ENCODE assay signal across 22 cellular contexts in genomic region chr4:154634058-154634457, GRCh38. TPM values are rescaled to one million over a fixed set of nuclear protein-coding genes. Genes with fewer than 3 reads are reported as not detected.
A peak's percentile ranks its signal among the peaks of the same experiment; 100 is the strongest.
DNase-seq lines count a peak whose midpoint lies in the region; ATAC-seq, FAIRE-seq and TF ChIP-seq lines count a peak whose summit lies in the region.
"Had no signal": no experiment of that assay in that cellular context is flagged by ENCODE, and none has a peak within 500 bp of the region (broad histone marks: within the 10 kb centered on the region; RNA-seq: fewer than 3 reads in every experiment).

No MANE protein-coding gene starts in this region.

- TF ChIP-seq CTCF in GM12878 (IDR thresholded peaks at IDR 0.05 in 2 of 3, conservative IDR thresholded peaks at IDR 0.05 in 1 of 3; ENCODE audit: control insufficient read depth in 2 of 3, extremely low read depth in 1 of 3, insufficient read depth in 1 of 3, low read depth in 3 of 3, low read length in 3 of 3) (no peak), natural killer cell (IDR thresholded peaks at IDR 0.05) (no peak)

- no peaks in the 10 kb centered on the region for H3K27me3 ChIP-seq in GM12878 (replicated peaks in 1 of 2; ENCODE audit: control insufficient read depth in 2 of 2, insufficient read depth in 2 of 2, low read length in 1 of 2)

- H3K4me1 ChIP-seq in GM12878 (ENCODE audit: control insufficient read depth, insufficient read depth, low read length) = no peaks in the 10 kb centered on the region

- H3K27ac Mint-ChIP-seq in natural killer cell = no peak overlapping the region
- H3K27ac Mint-ChIP-seq: CD4-positive, alpha-beta T cell; T-cell had no signal

- intact Hi-C loops in GM12878 (cut with micrococcal nuclease; ENCODE audit: unreplicated experiment) = no loop called here
- intact Hi-C loops in natural killer cell (cut with micrococcal nuclease) = no loop called here

- H3K36me3 Mint-ChIP-seq in natural killer cell = no peaks in the 10 kb centered on the region
- H3K36me3 Mint-ChIP-seq: T-cell had no signal

- no peak for TF ChIP-seq POLR2A in GM12878 (IDR thresholded peaks at IDR 0.05; ENCODE audit: low read depth, low read length)

- no peak overlapping the region for H3K4me3 ChIP-seq in GM12878
- H3K4me3 ChIP-seq: K562, PC-9 had no signal

- CTCF ChIA-PET in GM12878 (lab: Yijun Ruan, JAX) = interaction anchor here (1.5 to 4.5 kb wide), 4 partner anchors 11 to 82 kb away, joined by 4 to 20 read pairs (median 8); partner anchors contain the start of gene PLRG1

- POLR2A ChIA-PET in GM12878 (lab: Charles Lee) = no interaction called here

- H4K20me1 ChIP-seq in GM12878 (ENCODE audit: control insufficient read depth, insufficient read depth) = no peaks in the 10 kb centered on the region

- H3K9ac ChIP-seq in GM12878 (ENCODE audit: control insufficient read depth, insufficient read depth, low read length) = no peak overlapping the region

- H3K36me3 ChIP-seq in GM12878 (ENCODE audit: control insufficient read depth in 2 of 2, insufficient read depth in 2 of 2, low read length in 1 of 2) = no peaks in the 10 kb centered on the region

- BruUV-seq in GM12878 (replicated peaks; lab: Mats Ljungman, UMichigan) = no TSS peak

- DNase-seq in GM12878 (ENCODE audit: low read depth, low spot score) (no peak), natural killer cell (no peak)
- no peak for DNase-seq in activated CD4-positive, alpha-beta T cell treated with anti-CD3 and anti-CD28 coated beads for 4 hours
- DNase-seq: ACHN; CD4-positive, alpha-beta T cell; DMS79 treated with DMSO at 0.1 percent for 48 hours; GDM1; HCEC 1CT; NCI-H1105; NCI-H1694 treated with DMSO at 0.1 percent for 48 hours; NCI-H446; NCI-H748 treated with DMSO at 0.1 percent for 48 hours; PC-9; T-cell; T1000 had no signal

- H3K4me3 Mint-ChIP-seq in natural killer cell = no peak overlapping the region
- H3K4me3 Mint-ChIP-seq: CD4-positive, alpha-beta T cell; T-cell had no signal

- no peak overlapping the region for H2AFZ ChIP-seq in GM12878 (ENCODE audit: control insufficient read depth, low read depth, low read length)
- H2AFZ ChIP-seq: PC-9 had no signal

- H3K27ac ChIP-seq in GM12878 (ENCODE audit: control insufficient read depth, insufficient read depth) = no peak overlapping the region
- H3K27ac ChIP-seq: PC-9 had no signal

- no peaks in the 10 kb centered on the region for H3K9me3 ChIP-seq in GM12878 (replicated peaks; ENCODE audit: control insufficient read depth, insufficient read depth, low read length)

- H3K9me3 Mint-ChIP-seq in natural killer cell = no peaks in the 10 kb centered on the region
- H3K9me3 Mint-ChIP-seq: CD4-positive, alpha-beta T cell had no signal

- H3K27me3 Mint-ChIP-seq in natural killer cell (ENCODE audit: low read depth in 2 of 2) = peaks cover 14 to 21% of the 10 kb centered on the region in 2 donors

- no peak for TF ChIP-seq RAD21 in GM12878 (IDR thresholded peaks at IDR 0.05; ENCODE audit: insufficient read depth, low read depth, low read length)

- in situ Hi-C loops in GM12878 (cut with MboI) = no loop called here

- no peaks in the 10 kb centered on the region for H3K4me1 Mint-ChIP-seq in natural killer cell
- H3K4me1 Mint-ChIP-seq: T-cell had no signal

- no peak overlapping the region for H3K4me2 ChIP-seq in GM12878 (ENCODE audit: control insufficient read depth, insufficient read depth)
- H3K4me2 ChIP-seq: PC-9 had no signal

- TF ChIP-seq EP300 in GM12878 (IDR thresholded peaks at IDR 0.05; ENCODE audit: borderline replicate concordance in 1 of 2, control insufficient read depth in 1 of 2, low read depth in 2 of 2, low read length in 2 of 2) = no peak

- H3K79me2 ChIP-seq in GM12878 (ENCODE audit: control insufficient read depth, insufficient read depth, low read length) = no peaks in the 10 kb centered on the region

- RAD21 ChIA-PET in GM12878 (lab: Charles Lee; ENCODE audit: unreplicated experiment) = interaction anchor here (1.5 to 1.7 kb wide), 2 partner anchors 75 to 82 kb away, joined by 4 read pairs; no protein-coding TSS in a partner anchor

- SMC1A ChIA-PET in GM12878 (lab: Charles Lee; ENCODE audit: uncharacterized antibody, unreplicated experiment) = no interaction called here

- FAIRE-seq in GM12878 (lab: Jason Lieb, UNC) = no peak
- FAIRE-seq: D721Med, K562 had no signal

- ATAC-seq in GM18868 (IDR thresholded peaks at IDR 0.05; ENCODE audit: unreplicated experiment) (peak; percentile 61), GM21619 (IDR thresholded peaks at IDR 0.05; ENCODE audit: unreplicated experiment) (peak; percentile 45), HG03175 (IDR thresholded peaks at IDR 0.05; ENCODE audit: unreplicated experiment) (peak; percentile 51), GM12878 (peak; percentile 48), HG02623 (IDR thresholded peaks at IDR 0.05; ENCODE audit: unreplicated experiment) (no peak), natural killer cell (no peak), HG03108 (IDR thresholded peaks at IDR 0.05; ENCODE audit: unreplicated experiment) (no peak)
- ATAC-seq: K562, T-cell had no signal

- 0% methylated on average over 3 of the region's 3 CpGs for WGBS in GM12878 (ENCODE audit: insufficient coverage, insufficient replicate concordance, low lambda C conversion rate, missing lambda C conversion rate)

TF ChIP-seq in GM12878, 131 proteins besides CTCF, POLR2A, EP300 and RAD21:
- TF ChIP-seq PAX8 (IDR thresholded peaks at IDR 0.05) = no peak
- TF ChIP-seq, protein P1, sequence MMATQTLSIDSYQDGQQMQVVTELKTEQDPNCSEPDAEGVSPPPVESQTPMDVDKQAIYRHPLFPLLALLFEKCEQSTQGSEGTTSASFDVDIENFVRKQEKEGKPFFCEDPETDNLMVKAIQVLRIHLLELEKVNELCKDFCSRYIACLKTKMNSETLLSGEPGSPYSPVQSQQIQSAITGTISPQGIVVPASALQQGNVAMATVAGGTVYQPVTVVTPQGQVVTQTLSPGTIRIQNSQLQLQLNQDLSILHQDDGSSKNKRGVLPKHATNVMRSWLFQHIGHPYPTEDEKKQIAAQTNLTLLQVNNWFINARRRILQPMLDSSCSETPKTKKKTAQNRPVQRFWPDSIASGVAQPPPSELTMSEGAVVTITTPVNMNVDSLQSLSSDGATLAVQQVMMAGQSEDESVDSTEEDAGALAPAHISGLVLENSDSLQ (IDR thresholded peaks at IDR 0.05) = peak; percentile 42; the same call in 1 of the 2 replicates

RNA-seq across cellular contexts. Expression of gene FGG, which starts 21.6 kb away (rescaled TPM):
- not detected in 2 replicates for total RNA-seq in GM12878 (2013; cell fraction: nucleolus; rRNA removed)
- total RNA-seq in GM12878 (2014; rRNA removed) = not detected in 2 replicates
- not detected in 2 replicates for total RNA-seq in GM12878 (2014; rRNA removed; fragmentation: Illumina TruSeq; extraction: Trizol)
- 1.8 and 1.9 TPM in 2 replicates for total RNA-seq in GM12878 (2021)
- polyA plus RNA-seq in GM12878 (2011; ENCODE audit: low read depth) = not detected
- not detected in 2 replicates for polyA plus RNA-seq in GM12878 (2011; rRNA removed)
- polyA plus RNA-seq in GM12878 (2011; cell fraction: cytosol; rRNA removed) = not detected in 2 replicates
- polyA plus RNA-seq in GM12878 (2011; cell fraction: nucleus; rRNA removed) = not detected in 2 replicates
- not detected in 2 replicates for polyA plus RNA-seq in GM12878 (2012)
- not detected in 2 replicates for polyA plus RNA-seq in GM12878 (2014; fragmentation: Illumina TruSeq; extraction: Trizol)
- polyA plus RNA-seq in GM12878 (2014; fragmentation: Nextera tagmentation; extraction: Ambion mirVana) = not detected
- not detected in 2 replicates for polyA plus RNA-seq in GM12878 (2014; rRNA removed)
- polyA plus RNA-seq in GM12878 (2016; fragmentation: Nextera tagmentation; extraction: Ambion mirVana) = not detected
- not detected in 2 replicates for polyA minus RNA-seq in GM12878 (2011; rRNA and poly(A)+ RNA removed)
- not detected in 2 replicates for polyA minus RNA-seq in GM12878 (2011; cell fraction: cytosol; rRNA and poly(A)+ RNA removed)
- not detected in 2 replicates for polyA minus RNA-seq in GM12878 (2011; cell fraction: nucleus; rRNA and poly(A)+ RNA removed)
- total RNA-seq in natural killer cell = not detected
- total RNA-seq: CD4-positive, alpha-beta T cell; PC-9 had no signal

RNA-seq across cellular contexts. Expression of gene FGA, which starts 43.5 kb away (rescaled TPM):
- not detected in 2 replicates for total RNA-seq in GM12878 (2013; cell fraction: nucleolus; rRNA removed)
- total RNA-seq in GM12878 (2014; rRNA removed) = not detected in 2 replicates
- total RNA-seq in GM12878 (2014; rRNA removed; fragmentation: Illumina TruSeq; extraction: Trizol) = not detected in 2 replicates
- 2.8 and 3.6 TPM in 2 replicates for total RNA-seq in GM12878 (2021)
- not detected for polyA plus RNA-seq in GM12878 (2011; ENCODE audit: low read depth)
- polyA plus RNA-seq in GM12878 (2011; rRNA removed) = not detected in 2 replicates
- not detected in 2 replicates for polyA plus RNA-seq in GM12878 (2011; cell fraction: cytosol; rRNA removed)
- not detected in 2 replicates for polyA plus RNA-seq in GM12878 (2011; cell fraction: nucleus; rRNA removed)
- not detected in 2 replicates for polyA plus RNA-seq in GM12878 (2012)
- polyA plus RNA-seq in GM12878 (2014; fragmentation: Illumina TruSeq; extraction: Trizol) = not detected in 2 replicates
- not detected for polyA plus RNA-seq in GM12878 (2014; fragmentation: Nextera tagmentation; extraction: Ambion mirVana)
- polyA plus RNA-seq in GM12878 (2014; rRNA removed) = not detected in 2 replicates
- not detected for polyA plus RNA-seq in GM12878 (2016; fragmentation: Nextera tagmentation; extraction: Ambion mirVana)
- polyA minus RNA-seq in GM12878 (2011; rRNA and poly(A)+ RNA removed) = not detected in 2 replicates
- not detected in 2 replicates for polyA minus RNA-seq in GM12878 (2011; cell fraction: cytosol; rRNA and poly(A)+ RNA removed)
- polyA minus RNA-seq in GM12878 (2011; cell fraction: nucleus; rRNA and poly(A)+ RNA removed) = not detected in 2 replicates
- total RNA-seq in natural killer cell = not detected
- total RNA-seq: CD4-positive, alpha-beta T cell; PC-9 had no signal

Comparison
In these comparisons a context has a peak if more than half of its experiments do, and no peak if none do; other contexts are left out.
1. ATAC-seq: peak in GM18868 (single experiment), GM21619 (single experiment), HG03175 (single experiment) and GM12878 (single experiment); none in HG02623 (single experiment), natural killer cell (0 of 3) and HG03108 (single experiment).